Comparison of ENCODE assay signal across 8 cellular contexts in genomic region chr5:73215891-73216610, GRCh38. TPM values are rescaled to one million over a fixed set of nuclear protein-coding genes. Genes with fewer than 3 reads are reported as not detected.
DNase-seq lines count a peak whose midpoint lies in the region; ATAC-seq and TF ChIP-seq lines count a peak whose summit lies in the region.

No MANE protein-coding gene starts in this region.

- H3K27ac Mint-ChIP-seq in H9, result no peak overlapping the region
- no peak overlapping the region for H3K27ac Mint-ChIP-seq in activated CD4-positive, alpha-beta T cell treated with anti-CD3 and anti-CD28 coated beads for 36 hours

- peak; percentile 82 for ATAC-seq in activated CD4-positive, alpha-beta T cell treated with anti-CD3 and anti-CD28 coated beads for 36 hours
- ATAC-seq in left lung (peak; percentile 100), HG02938 (IDR thresholded peaks at IDR 0.05; ENCODE audit: unreplicated experiment) (no peak)

- H2AK5ac ChIP-seq in H9 (ENCODE audit: insufficient read length, low read length), result no peak overlapping the region

- H3K27ac ChIP-seq in H9 (ENCODE audit: insufficient read length, low read depth, low read length) (no peak overlapping the region), coronary artery (no peak overlapping the region), left lung (no peak overlapping the region)

- CTCF ChIA-PET in activated CD4-positive, alpha-beta T cell treated with anti-CD3 and anti-CD28 coated beads for 36 hours (lab: Charles Lee), result interaction anchor here (0.6 to 3.1 kb wide), 25 partner anchors 9 to 448 kb away, joined by 3 to 28 read pairs (median 3); no protein-coding TSS in a partner anchor

- H3K27me3 Mint-ChIP-seq in H9 (ENCODE audit: low read depth), result peaks cover 92% of the 10 kb centered on the region
- H3K27me3 Mint-ChIP-seq in activated CD4-positive, alpha-beta T cell treated with anti-CD3 and anti-CD28 coated beads for 36 hours, result peaks cover 76% of the 10 kb centered on the region

- H3K56ac ChIP-seq in H9 (ENCODE audit: insufficient read length, low read depth, low read length), result no peak overlapping the region

- no peak overlapping the region for H2BK5ac ChIP-seq in H9 (ENCODE audit: insufficient read length, low read length)

- H3K4me1 Mint-ChIP-seq in H9, result peaks cover 28% of the 10 kb centered on the region in 2 experiments
- H3K4me1 Mint-ChIP-seq in activated CD4-positive, alpha-beta T cell treated with anti-CD3 and anti-CD28 coated beads for 36 hours, result peaks cover 14% of the 10 kb centered on the region

- H4K8ac ChIP-seq in H9 (replicated peaks; ENCODE audit: insufficient read length, low read depth, low read length), result no peak overlapping the region

- no peak overlapping the region for H2AFZ ChIP-seq in H9 (ENCODE audit: low read length)

- H3K9me3 ChIP-seq in H9 (ENCODE audit: control insufficient read depth, low read depth, low read length) (no peaks in the 10 kb centered on the region), left lung (no peaks in the 10 kb centered on the region)

- H3K4me3 ChIP-seq in coronary artery (peak overlapping the region; percentile 67), left lung (peak overlapping the region in 1 of 2 donors; percentile 29)

- no peak overlapping the region for H3K23ac ChIP-seq in H9 (ENCODE audit: insufficient read length, low read depth, low read length)

- H3K36me3 ChIP-seq in left lung, result no peaks in the 10 kb centered on the region

- peak overlapping the region; percentile 63 for H2BK12ac ChIP-seq in H9 (ENCODE audit: insufficient read length, low read depth, low read length)

- peaks cover 16% of the 10 kb centered on the region; the same call in 1 of the 2 replicates for H3K27me3 ChIP-seq in H9 (ENCODE audit: insufficient read depth, low read length)
- peaks cover 68 to 100% of the 10 kb centered on the region in 2 donors for H3K27me3 ChIP-seq in left lung

- H3K79me2 ChIP-seq in H9 (ENCODE audit: insufficient read depth, low read length), result no peaks in the 10 kb centered on the region

- H4K91ac ChIP-seq in H9 (ENCODE audit: insufficient read length, low read depth, low read length), result no peak overlapping the region

- H3K14ac ChIP-seq in H9 (ENCODE audit: insufficient read depth, low read length), result peak overlapping the region; percentile 95

- H4K20me1 ChIP-seq in H9 (ENCODE audit: control insufficient read depth, insufficient read depth, insufficient read length), result no peaks in the 10 kb centered on the region

- no peak overlapping the region for H2BK120ac ChIP-seq in H9 (ENCODE audit: low read depth, low read length, poor library complexity, severe bottlenecking)

- peak overlapping the region; percentile 65 for H3K18ac ChIP-seq in H9 (ENCODE audit: insufficient read length, low read depth, low read length)

- peaks cover 10% of the 10 kb centered on the region for H3K23me2 ChIP-seq in H9 (ENCODE audit: insufficient read length, low read depth, low read length, poor library complexity, severe bottlenecking)

- POLR2A ChIA-PET in activated CD4-positive, alpha-beta T cell treated with anti-CD3 and anti-CD28 coated beads for 36 hours (lab: Charles Lee), result no interaction called here

- no CpG with 5 or more reads among the region's 67 CpGs for WGBS in H9 (ENCODE audit: extremely low coverage, insufficient read length, low lambda C conversion rate)

- H3K4me2 ChIP-seq in H9 (ENCODE audit: insufficient read depth, insufficient read length, low read length), result peak overlapping the region; percentile 89

- H3K36me3 Mint-ChIP-seq in H9 (ENCODE audit: insufficient read depth in 1 of 3, low read depth in 3 of 3), result no peaks in the 10 kb centered on the region
- no peaks in the 10 kb centered on the region for H3K36me3 Mint-ChIP-seq in activated CD4-positive, alpha-beta T cell treated with anti-CD3 and anti-CD28 coated beads for 36 hours (ENCODE audit: low read depth)

- DNase-seq in DMS79 (lab: John Stamatoyannopoulos, UW), result peak; percentile 42
- peak; percentile 85 for DNase-seq in H9
- DNase-seq in NCI-H2081 (lab: John Stamatoyannopoulos, UW), result peak; percentile 75 to 76
- peak; percentile 84 for DNase-seq in activated CD4-positive, alpha-beta T cell treated with anti-CD3 and anti-CD28 coated beads for 36 hours
- DNase-seq in coronary artery (ENCODE audit: low spot score), result no peak
- DNase-seq in left lung, result peak; percentile 68 to 92
- DNase-seq in stimulated activated CD4-positive, alpha-beta T cell treated with anti-CD3 and anti-CD28 coated beads, Interleukin-2, amount 100 ng/mL, for 24 hours, result peak; percentile 68 to 76

- no peaks in the 10 kb centered on the region for H3K79me1 ChIP-seq in H9 (ENCODE audit: insufficient read depth, low read depth, low read length, poor library complexity, severe bottlenecking)

- intact Hi-C loops in activated CD4-positive, alpha-beta T cell treated with anti-CD3 and anti-CD28 coated beads for 36 hours (cut with DNase I, micrococcal nuclease), result loop anchor here (1.0 to 5.0 kb wide), 4 partner anchors 81 to 261 kb away; no protein-coding TSS in a partner anchor
- intact Hi-C loops in left lung (cut with DNase I), result loop anchor here in 1 of 2 donors (5.0 kb wide), 1 partner anchor 231 kb away; the partner anchor contains the start of gene FOXD1

- H3K9ac ChIP-seq in H9 (ENCODE audit: extremely low read depth, insufficient read length, low read length), result peak overlapping the region; percentile 39

- H3K4ac ChIP-seq in H9 (ENCODE audit: low read depth, low read length), result no peak overlapping the region

- H4K5ac ChIP-seq in H9 (ENCODE audit: insufficient read length, low read depth, low read length), result no peak overlapping the region

- H3K4me1 ChIP-seq in H9 (ENCODE audit: insufficient read depth, low read length) (peaks cover 2% of the 10 kb centered on the region; the same call in 1 of the 2 replicates), left lung (peaks cover 0 to 13% of the 10 kb centered on the region in 2 donors)

- H3K9me3 Mint-ChIP-seq in H9, result peaks cover 0 to 6% of the 10 kb centered on the region in 2 experiments; a peak in 2 of 5 replicates
- peaks cover 5% of the 10 kb centered on the region for H3K9me3 Mint-ChIP-seq in activated CD4-positive, alpha-beta T cell treated with anti-CD3 and anti-CD28 coated beads for 36 hours (ENCODE audit: low read depth)

- H2BK15ac ChIP-seq in H9 (ENCODE audit: low read depth, low read length), result no peak overlapping the region; the same call in 1 of the 2 replicates

- peak overlapping the region; percentile 58 to 75 for H3K4me3 Mint-ChIP-seq in H9
- no peak overlapping the region for H3K4me3 Mint-ChIP-seq in activated CD4-positive, alpha-beta T cell treated with anti-CD3 and anti-CD28 coated beads for 36 hours

- H2BK20ac ChIP-seq in H9 (ENCODE audit: low read depth, low read length, poor library complexity, severe bottlenecking), result no peak overlapping the region

- no peak overlapping the region for H3T11ph ChIP-seq in H9 (ENCODE audit: low read length)

- peak; percentile 90 for TF ChIP-seq CTCF in H9 (conservative IDR thresholded peaks at IDR 0.05)
- peak; percentile 89 for TF ChIP-seq CTCF in coronary artery (IDR thresholded peaks at IDR 0.05)
- peak; percentile 75 to 83 for TF ChIP-seq CTCF in left lung (IDR thresholded peaks at IDR 0.05)

RNA-seq across cellular contexts. Expression of gene TMEM174, which starts 43.1 kb away (rescaled TPM):
- total RNA-seq in H9 (2021), result not detected in 2 replicates
- total RNA-seq in activated CD4-positive, alpha-beta T cell treated with anti-CD3 and anti-CD28 coated beads for 36 hours, result not detected
- not detected for total RNA-seq in left lung
